ENCODE assay signal across 21 cellular contexts in genomic region chr6:153058291-153058690, GRCh38. TPM values are rescaled to one million over a fixed set of nuclear protein-coding genes. Genes with fewer than 3 reads are reported as not detected.
A peak's percentile ranks its signal among the peaks of the same experiment; 100 is the strongest.
DNase-seq lines count a peak whose midpoint lies in the region; ATAC-seq and TF ChIP-seq lines count a peak whose summit lies in the region.
"Had no signal": no experiment of that assay in that cellular context is flagged by ENCODE, and none has a peak within 500 bp of the region (broad histone marks: within the 10 kb centered on the region; RNA-seq: fewer than 3 reads in every experiment).

No MANE protein-coding gene starts in this region.

- H3K4me1 ChIP-seq in SK-N-SH (ENCODE audit: control insufficient read depth in 1 of 2, insufficient read depth in 2 of 2, low read depth in 1 of 2, low read length in 1 of 2) = peaks cover 0 to 3% of the 10 kb centered on the region in 2 experiments; a peak in 1 of 4 replicates
- peaks cover 17% of the 10 kb centered on the region for H3K4me1 ChIP-seq in RWPE2 (ENCODE audit: insufficient read depth, poor library complexity, severe bottlenecking)
- H3K4me1 ChIP-seq in H9 (ENCODE audit: insufficient read depth, low read length) = peaks cover 7% of the 10 kb centered on the region
- H3K4me1 ChIP-seq: left ventricle myocardium inferior, right atrium auricular region had no signal

- H3K9me3 Mint-ChIP-seq in H9 = peaks cover 3 to 5% of the 10 kb centered on the region in 2 experiments

- TF ChIP-seq EP300 in SK-N-SH (IDR thresholded peaks at IDR 0.05; ENCODE audit: borderline replicate concordance in 1 of 2, low read depth in 1 of 2, low read length in 1 of 2) = no peak

- TF ChIP-seq RAD21 in SK-N-SH (IDR thresholded peaks at IDR 0.05; ENCODE audit: low read length) = no peak

- H3K56ac ChIP-seq in H9 (ENCODE audit: insufficient read length, low read depth, low read length) = no peak overlapping the region

- no peaks in the 10 kb centered on the region for H3K23me2 ChIP-seq in H9 (ENCODE audit: insufficient read length, low read depth, low read length, poor library complexity, severe bottlenecking)

- H3K27me3 Mint-ChIP-seq in H9 (ENCODE audit: low read depth) = no peaks in the 10 kb centered on the region

- H3K9me3 ChIP-seq in SK-N-SH (no peaks in the 10 kb centered on the region), RWPE2 (ENCODE audit: severe bottlenecking) (no peaks in the 10 kb centered on the region), H9 (ENCODE audit: control insufficient read depth, low read depth, low read length) (no peaks in the 10 kb centered on the region)

- no peak overlapping the region for H3T11ph ChIP-seq in H9 (ENCODE audit: low read length)

- in situ Hi-C loops in GM13977 (cut with MboI; ENCODE audit: low pct_unique_long_range_greater_than_20kb, low sequenced_read_pairs, unreplicated experiment) = no loop called here

- no peak overlapping the region for H4K91ac ChIP-seq in H9 (ENCODE audit: insufficient read length, low read depth, low read length)

- no peak overlapping the region for H3K4ac ChIP-seq in H9 (ENCODE audit: low read depth, low read length)

- no peaks in the 10 kb centered on the region for H3K79me1 ChIP-seq in H9 (ENCODE audit: insufficient read depth, low read depth, low read length, poor library complexity, severe bottlenecking)

- H4K5ac ChIP-seq in H9 (ENCODE audit: insufficient read length, low read depth, low read length) = no peak overlapping the region

- H2BK15ac ChIP-seq in H9 (ENCODE audit: low read depth, low read length) = no peak overlapping the region

- no peaks in the 10 kb centered on the region for H3K79me2 ChIP-seq in SK-N-SH (ENCODE audit: insufficient read depth)
- H3K79me2 ChIP-seq in H9 (ENCODE audit: insufficient read depth, low read length) = 0 out of 2 replicates have a peak, but pooled peaks cover 3% of the 10 kb centered on the region

- no peak overlapping the region for H4K8ac ChIP-seq in H9 (replicated peaks; ENCODE audit: insufficient read length, low read depth, low read length)

- H3K36me3 ChIP-seq in SK-N-SH (replicated peaks in 1 of 2; ENCODE audit: control insufficient read depth in 1 of 2, insufficient read depth in 2 of 2, low read length in 1 of 2) (no peaks in the 10 kb centered on the region), RWPE2 (ENCODE audit: low read depth) (no peaks in the 10 kb centered on the region)
- H3K36me3 ChIP-seq: ascending aorta, left ventricle myocardium inferior, right atrium auricular region had no signal

- no peak overlapping the region for H3K4me3 ChIP-seq in SK-N-SH (ENCODE audit: low read depth in 2 of 2, low read length in 1 of 2)
- H3K4me3 ChIP-seq in RWPE2 (ENCODE audit: severe bottlenecking) = no peak overlapping the region
- no peak overlapping the region for H3K4me3 ChIP-seq in epithelial cell of esophagus (ENCODE audit: low read length)
- H3K4me3 ChIP-seq: ascending aorta, coronary artery, left ventricle myocardium inferior, right atrium auricular region had no signal

- no peak overlapping the region for H3K18ac ChIP-seq in H9 (ENCODE audit: insufficient read length, low read depth, low read length)

- H2BK12ac ChIP-seq in H9 (ENCODE audit: insufficient read length, low read depth, low read length) = no peak overlapping the region

- no peaks in the 10 kb centered on the region for H3K27me3 ChIP-seq in SK-N-SH (ENCODE audit: insufficient read depth)
- no peaks in the 10 kb centered on the region for H3K27me3 ChIP-seq in RWPE2 (ENCODE audit: insufficient read depth, poor library complexity, severe bottlenecking)
- no peaks in the 10 kb centered on the region for H3K27me3 ChIP-seq in H9 (ENCODE audit: insufficient read depth, low read length)
- H3K27me3 ChIP-seq: ascending aorta, right atrium auricular region had no signal

- no peak overlapping the region for H3K14ac ChIP-seq in H9 (ENCODE audit: insufficient read depth, low read length)

- H3K9ac ChIP-seq in SK-N-SH = no peak overlapping the region
- no peak overlapping the region for H3K9ac ChIP-seq in H9 (ENCODE audit: extremely low read depth, insufficient read length, low read length)

- no peak overlapping the region for H2BK120ac ChIP-seq in H9 (ENCODE audit: low read depth, low read length, poor library complexity, severe bottlenecking)

- TF ChIP-seq CTCF in SK-N-SH (IDR thresholded peaks at IDR 0.05) = no peak
- no peak for TF ChIP-seq CTCF in RWPE2 (IDR thresholded peaks at IDR 0.05; ENCODE audit: poor library complexity, severe bottlenecking)
- no peak for TF ChIP-seq CTCF in epithelial cell of esophagus (IDR thresholded peaks at IDR 0.05; ENCODE audit: insufficient read depth, low read depth, low read length, missing control alignments)
- TF ChIP-seq CTCF in H9 (conservative IDR thresholded peaks at IDR 0.05) = no peak
- no peak for TF ChIP-seq CTCF in GM13977 (IDR thresholded peaks at IDR 0.05; ENCODE audit: extremely low read depth, insufficient read depth, missing control alignments)

- H2AK5ac ChIP-seq in H9 (ENCODE audit: insufficient read length, low read length) = no peak overlapping the region

- no peaks in the 10 kb centered on the region for H3K9me2 ChIP-seq in SK-N-SH

- peaks cover 17 to 23% of the 10 kb centered on the region in 2 experiments for H3K4me1 Mint-ChIP-seq in H9

- no peak overlapping the region for H2BK20ac ChIP-seq in H9 (ENCODE audit: low read depth, low read length, poor library complexity, severe bottlenecking)

- H3K23ac ChIP-seq in H9 (ENCODE audit: insufficient read length, low read depth, low read length) = no peak overlapping the region

- no peak overlapping the region for H2AFZ ChIP-seq in SK-N-SH (ENCODE audit: low read depth)
- H2AFZ ChIP-seq in H9 (ENCODE audit: low read length) = no peak overlapping the region

- H3K36me3 Mint-ChIP-seq in H9 (ENCODE audit: insufficient read depth in 1 of 3, low read depth in 3 of 3) = peaks cover 0 to 6% (median 4%) of the 10 kb centered on the region in 3 experiments; a peak in 6 of 7 replicates

- POLR2A ChIA-PET in SK-N-SH (lab: Yijun Ruan, JAX) = no interaction called here

- H2BK5ac ChIP-seq in H9 (ENCODE audit: insufficient read length, low read length) = no peak overlapping the region

- no peak overlapping the region for H3K4me2 ChIP-seq in SK-N-SH
- H3K4me2 ChIP-seq in H9 (ENCODE audit: insufficient read depth, insufficient read length, low read length) = no peak overlapping the region

- H3F3A ChIP-seq in SK-N-SH (replicated peaks; ENCODE audit: insufficient read depth) = no peaks in the 10 kb centered on the region

- H3K27ac Mint-ChIP-seq in H9 = 0 out of 7 replicates have a peak overlapping the region, but pooled peaks of 1 of the 3 experiments have one; percentile 5
- H3K27ac Mint-ChIP-seq: activated CD8-positive, alpha-beta T cell treated with anti-CD3 and anti-CD28 coated beads for 36 hours; activated naive CD4-positive, alpha-beta T cell treated with anti-CD3 and anti-CD28 coated beads for 36 hours had no signal

- H3K27ac ChIP-seq in SK-N-SH (ENCODE audit: low read depth in 2 of 2, low read length in 1 of 2) = peak overlapping the region in 1 of 2 experiments; percentile 9; a peak in 1 of 4 replicates
- peak overlapping the region; percentile 6 for H3K27ac ChIP-seq in RWPE2 (ENCODE audit: poor library complexity, severe bottlenecking)
- H3K27ac ChIP-seq in H9 (ENCODE audit: insufficient read length, low read depth, low read length) = no peak overlapping the region
- H3K27ac ChIP-seq: ascending aorta, C4-2B, coronary artery, left ventricle myocardium inferior, right atrium auricular region had no signal

- ATAC-seq in SK-N-SH treated with all-trans-retinoic acid at 6 μM for 48 hours (peak; percentile 44; the same call in 2 of the 3 replicates), RWPE2 (ENCODE audit: low read depth) (peak; percentile 56; the same call in 1 of the 3 replicates)
- ATAC-seq: activated CD8-positive, alpha-beta T cell treated with anti-CD3 and anti-CD28 coated beads for 36 hours had no signal

- no peak overlapping the region for H3K4me3 Mint-ChIP-seq in H9
- H3K4me3 Mint-ChIP-seq: activated CD8-positive, alpha-beta T cell treated with anti-CD3 and anti-CD28 coated beads for 36 hours; activated naive CD4-positive, alpha-beta T cell treated with anti-CD3 and anti-CD28 coated beads for 36 hours had no signal

- no peak for DNase-seq in SK-N-SH
- DNase-seq in RWPE2 (ENCODE audit: low spot score) = no peak
- DNase-seq in epithelial cell of esophagus (ENCODE audit: low read depth) = peak; percentile 70
- DNase-seq in renal cortical epithelial cell (ENCODE audit: low read depth) = peak; percentile 54
- DNase-seq in H9 = no peak
- DNase-seq in NCI-H526 treated with DMSO at 0.1 percent for 48 hours (lab: John Stamatoyannopoulos, UW) = no peak
- DNase-seq in GM13977 (ENCODE audit: low spot score) = no peak
- DNase-seq: activated CD8-positive, alpha-beta T cell treated with anti-CD3 and anti-CD28 coated beads for 36 hours; activated naive CD4-positive, alpha-beta T cell treated with anti-CD3 and anti-CD28 coated beads for 36 hours; activated T-cell treated with anti-CD3 and anti-CD28 coated beads, Interleukin-2, amount 50 U/mL, for 1 hour; KBM-7; left ventricle myocardium inferior; MV-4-11; NCI-H1930; Right ventricle myocardium superior; stimulated activated CD4-positive, alpha-beta T cell treated with anti-CD3 and anti-CD28 coated beads, Interleukin-15, amount 100 ng/mL, for 24 hours had no signal

- CTCF ChIA-PET in SK-N-SH (lab: Yijun Ruan, JAX) = interaction anchor here (1.3 kb wide), 1 partner anchor 173 kb away, joined by 3 read pairs; no protein-coding TSS in a partner anchor

- WGBS in SK-N-SH (ENCODE audit: low lambda C conversion rate) = 60% methylated on average over 4 of the region's 4 CpGs
- no CpG with 5 or more reads among the region's 4 CpGs for WGBS in H9 (ENCODE audit: extremely low coverage, insufficient read length, low lambda C conversion rate)

- H4K20me1 ChIP-seq in SK-N-SH (ENCODE audit: insufficient read depth) (no peaks in the 10 kb centered on the region), H9 (ENCODE audit: control insufficient read depth, insufficient read depth, insufficient read length) (no peaks in the 10 kb centered on the region)

TF ChIP-seq in SK-N-SH treated with all-trans-retinoic acid at 6 μM for 48 hours, 23 proteins besides CTCF, POLR2A, EP300 and RAD21:
- TF ChIP-seq TCF4 (CRISPR knock-in tag; IDR thresholded peaks at IDR 0.05; ENCODE audit: borderline replicate concordance) (no peak), SNAI2 (CRISPR knock-in tag; IDR thresholded peaks at IDR 0.05) (no peak), ZFP30 (CRISPR knock-in tag; IDR thresholded peaks at IDR 0.05) (no peak), ZNF565 (CRISPR knock-in tag; conservative IDR thresholded peaks at IDR 0.05; ENCODE audit: low read depth) (no peak)

TF ChIP-seq in SK-N-SH, 30 proteins besides CTCF, POLR2A, EP300 and RAD21 (continues in another document):
- no peak for TF ChIP-seq TAF1 (IDR thresholded peaks at IDR 0.05; ENCODE audit: borderline replicate concordance, low read depth, low read length)
- no peak for TF ChIP-seq FOSL2 (IDR thresholded peaks at IDR 0.05; ENCODE audit: borderline replicate concordance, low read depth)
- no peak for TF ChIP-seq GABPA (IDR thresholded peaks at IDR 0.05; ENCODE audit: low read depth)

RNA-seq across cellular contexts. Expression of gene MTRF1L, which starts 55.8 kb away (rescaled TPM):
- 7.7 and 9.7 TPM in 2 replicates for polyA plus RNA-seq in SK-N-SH (2012; rRNA removed)
- 10.0 and 10.8 TPM in 2 replicates for polyA plus RNA-seq in SK-N-SH (2012; cell fraction: cytosol; rRNA removed)
- polyA plus RNA-seq in SK-N-SH (2012; cell fraction: nucleus; rRNA removed) = 16.3 and 17.2 TPM in 2 replicates
- 20.7 and 30.5 TPM in 2 replicates for total RNA-seq in renal cortical epithelial cell
- 26.5 and 29.2 TPM in 2 replicates for total RNA-seq in H9 (2021)

Comparison
In these comparisons a context has a peak if more than half of its experiments do, and no peak if none do; other contexts are left out.
1. DNase-seq: peak in epithelial cell of esophagus (single experiment) and renal cortical epithelial cell (single experiment); none in SK-N-SH (single experiment), RWPE2 (single experiment), H9 (single experiment), NCI-H526 treated with DMSO at 0.1 percent for 48 hours (single experiment) and GM13977 (single experiment).